1 cellular context compared by ENCODE assay signal in genomic region chr1:86916752-86917151, GRCh38.
A peak's percentile ranks its signal among the peaks of the same experiment; 100 is the strongest.
TF ChIP-seq lines count a peak whose summit lies in the region.

No MANE protein-coding gene starts in this region.

TF ChIP-seq in K562, 482 proteins besides CTCF, POLR2A, EP300 and RAD21:
- TF ChIP-seq C11orf30 (IDR thresholded peaks at IDR 0.05; ENCODE audit: low read depth), result peak; percentile 55
- TF ChIP-seq ZNF316 (IDR thresholded peaks at IDR 0.05), result peak; percentile 69
- TF ChIP-seq TRIM24 (IDR thresholded peaks at IDR 0.05), result no peak
- no peak for TF ChIP-seq ATF2 (CRISPR knock-in tag; IDR thresholded peaks at IDR 0.05)
- no peak for TF ChIP-seq HMG20A (CRISPR knock-in tag; conservative IDR thresholded peaks at IDR 0.05)
